Comparison of ENCODE assay signal across 8 cellular contexts in the genomic region with DNA sequence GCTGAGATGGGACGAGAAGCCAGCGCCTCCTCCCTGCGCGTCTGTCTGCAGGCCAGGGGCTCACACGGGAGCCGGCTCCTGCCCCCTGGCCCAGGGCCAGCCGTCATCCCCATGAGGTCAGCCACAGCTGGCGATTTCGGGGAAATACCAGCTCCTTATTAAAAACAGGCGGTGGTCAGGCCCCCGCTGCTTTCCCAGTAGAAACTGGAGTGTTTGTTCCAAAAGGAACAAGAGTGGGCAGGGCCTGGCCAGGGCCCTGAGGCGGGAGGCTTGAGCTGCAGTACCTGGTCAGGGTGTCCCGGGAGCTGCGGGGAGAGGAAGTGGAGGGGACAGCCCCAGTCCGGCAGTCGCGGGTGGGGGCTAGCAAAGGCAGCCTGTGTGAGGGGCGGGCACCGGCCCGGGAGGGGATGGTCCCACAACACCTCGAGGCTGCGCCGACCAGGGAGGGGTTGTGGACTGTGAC. TPM values are rescaled to one million over a fixed set of nuclear protein-coding genes. Genes with fewer than 3 reads are reported as not detected.
DNase-seq lines count a peak whose midpoint lies in the region; ATAC-seq lines count a peak whose summit lies in the region.

No MANE protein-coding gene starts in this region.

- no peaks in the 10 kb centered on the region for H3K36me3 Mint-ChIP-seq in stimulated activated naive CD8-positive, alpha-beta T cell treated with anti-CD3 and anti-CD28 coated beads, Interleukin-15, Interleukin-2, amounts not matched to agents 100 ng/mL and 50 ng/mL, for 24 hours (ENCODE audit: low read depth)
- peaks cover 4% of the 10 kb centered on the region for H3K36me3 Mint-ChIP-seq in activated T-helper 2 cell treated with anti-CD3 and anti-CD28 coated beads, Interferon-gamma antibody, Interleukin-2, Interleukin-4, amounts not matched to agents 10 μg/mL and 5 μg/mL and 100 μg/mL, durations not matched to agents 14 hours and 24 hours and 36 hours (ENCODE audit: low read depth)

- no peak for DNase-seq in stimulated activated naive CD8-positive, alpha-beta T cell treated with anti-CD3 and anti-CD28 coated beads, Interleukin-15, Interleukin-2, amounts not matched to agents 100 U/mL and 50 U/mL, for 24 hours
- no peak for DNase-seq in activated T-helper 2 cell treated with anti-CD3 and anti-CD28 coated beads, Interferon-gamma antibody, Interleukin-2, Interleukin-4, amounts not matched to agents 10 μg/mL and 5 μg/mL and 100 μg/mL, durations not matched to agents 14 hours and 24 hours and 36 hours (ENCODE audit: low spot score)
- DNase-seq in left cardiac atrium: peak; percentile 73
- DNase-seq in posterior vena cava (ENCODE audit: low spot score): peak; percentile 88

- peaks cover 7% of the 10 kb centered on the region for H3K4me1 Mint-ChIP-seq in stimulated activated naive CD8-positive, alpha-beta T cell treated with anti-CD3 and anti-CD28 coated beads, Interleukin-15, Interleukin-2, amounts not matched to agents 100 ng/mL and 50 ng/mL, for 24 hours (ENCODE audit: low read depth)
- no peaks in the 10 kb centered on the region for H3K4me1 Mint-ChIP-seq in activated T-helper 2 cell treated with anti-CD3 and anti-CD28 coated beads, Interferon-gamma antibody, Interleukin-2, Interleukin-4, amounts not matched to agents 10 μg/mL and 5 μg/mL and 100 μg/mL, durations not matched to agents 14 hours and 24 hours and 36 hours (ENCODE audit: low read depth)

- H3K27ac Mint-ChIP-seq in stimulated activated naive CD8-positive, alpha-beta T cell treated with anti-CD3 and anti-CD28 coated beads, Interleukin-15, Interleukin-2, amounts not matched to agents 100 ng/mL and 50 ng/mL, for 24 hours: peak overlapping the region; percentile 73
- no peak overlapping the region for H3K27ac Mint-ChIP-seq in activated T-helper 2 cell treated with anti-CD3 and anti-CD28 coated beads, Interferon-gamma antibody, Interleukin-2, Interleukin-4, amounts not matched to agents 10 μg/mL and 5 μg/mL and 100 μg/mL, durations not matched to agents 14 hours and 24 hours and 36 hours

- H3K4me3 Mint-ChIP-seq in stimulated activated naive CD8-positive, alpha-beta T cell treated with anti-CD3 and anti-CD28 coated beads, Interleukin-15, Interleukin-2, amounts not matched to agents 100 ng/mL and 50 ng/mL, for 24 hours: peak overlapping the region; percentile 72
- H3K4me3 Mint-ChIP-seq in activated T-helper 2 cell treated with anti-CD3 and anti-CD28 coated beads, Interferon-gamma antibody, Interleukin-2, Interleukin-4, amounts not matched to agents 10 μg/mL and 5 μg/mL and 100 μg/mL, durations not matched to agents 14 hours and 24 hours and 36 hours (ENCODE audit: low read depth): peak overlapping the region; percentile 54

- no peaks in the 10 kb centered on the region for H3K27me3 Mint-ChIP-seq in stimulated activated naive CD8-positive, alpha-beta T cell treated with anti-CD3 and anti-CD28 coated beads, Interleukin-15, Interleukin-2, amounts not matched to agents 100 ng/mL and 50 ng/mL, for 24 hours
- peaks cover 22% of the 10 kb centered on the region for H3K27me3 Mint-ChIP-seq in activated T-helper 2 cell treated with anti-CD3 and anti-CD28 coated beads, Interferon-gamma antibody, Interleukin-2, Interleukin-4, amounts not matched to agents 10 μg/mL and 5 μg/mL and 100 μg/mL, durations not matched to agents 14 hours and 24 hours and 36 hours (ENCODE audit: low read depth)

- peaks cover 6% of the 10 kb centered on the region for H3K9me3 Mint-ChIP-seq in stimulated activated naive CD8-positive, alpha-beta T cell treated with anti-CD3 and anti-CD28 coated beads, Interleukin-15, Interleukin-2, amounts not matched to agents 100 ng/mL and 50 ng/mL, for 24 hours
- peaks cover 14% of the 10 kb centered on the region for H3K9me3 Mint-ChIP-seq in activated T-helper 2 cell treated with anti-CD3 and anti-CD28 coated beads, Interferon-gamma antibody, Interleukin-2, Interleukin-4, amounts not matched to agents 10 μg/mL and 5 μg/mL and 100 μg/mL, durations not matched to agents 14 hours and 24 hours and 36 hours

- no peak for ATAC-seq in stimulated activated naive CD8-positive, alpha-beta T cell treated with anti-CD3 and anti-CD28 coated beads, Interleukin-15, Interleukin-2, amounts not matched to agents 100 U/mL and 50 U/mL, for 24 hours
- peak; percentile 45 for ATAC-seq in HG03159 (IDR thresholded peaks at IDR 0.05; ENCODE audit: unreplicated experiment)
- ATAC-seq in left cardiac atrium: peak; percentile 70 to 73
- ATAC-seq in HG03457 (IDR thresholded peaks at IDR 0.05; ENCODE audit: unreplicated experiment): no peak
- ATAC-seq in HG03108 (IDR thresholded peaks at IDR 0.05; ENCODE audit: unreplicated experiment): no peak

- intact Hi-C loops in activated T-helper 2 cell treated with anti-CD3 and anti-CD28 coated beads, Interferon-gamma antibody, Interleukin-2, Interleukin-4, amounts not matched to agents 10 μg/mL and 5 μg/mL and 100 μg/mL, durations not matched to agents 14 hours and 24 hours and 36 hours (cut with micrococcal nuclease): no loop called here
- intact Hi-C loops in left cardiac atrium (cut with DNase I): loop anchor here in 1 of 2 donors (5.0 to 10.0 kb wide), 2 partner anchors 47 to 141 kb away; a partner anchor contains a TSS
- intact Hi-C loops in posterior vena cava (cut with DNase I): no loop called here

RNA-seq across cellular contexts. Expression of a gene that starts 17.8 kb away (rescaled TPM):
- not detected in 2 replicates for total RNA-seq in activated T-helper 2 cell treated with anti-CD3 and anti-CD28 coated beads, Interferon-gamma antibody, Interleukin-2, Interleukin-4, amounts not matched to agents 10 μg/mL and 5 μg/mL and 100 μg/mL, durations not matched to agents 14 hours and 24 hours and 36 hours
- 100 to 1,000 TPM; 157 to 557 TPM for total RNA-seq in left cardiac atrium
- total RNA-seq in posterior vena cava: 1 to 10 TPM; 3.2 to 5.9 TPM

RNA-seq across cellular contexts. Expression of a gene that starts 32.1 kb away (rescaled TPM):
- not detected in 2 replicates for total RNA-seq in activated T-helper 2 cell treated with anti-CD3 and anti-CD28 coated beads, Interferon-gamma antibody, Interleukin-2, Interleukin-4, amounts not matched to agents 10 μg/mL and 5 μg/mL and 100 μg/mL, durations not matched to agents 14 hours and 24 hours and 36 hours
- total RNA-seq in left cardiac atrium: 10 to 100 TPM in 1 of 2 donors, 1 to 10 TPM in 1; 5.4 to 10.0 TPM
- total RNA-seq in posterior vena cava: 10 to 100 TPM in 1 of 2 donors, 1 to 10 TPM in 1; 5.8 to 17.9 TPM

Comparison
In these comparisons a context has a peak if more than half of its experiments do, and no peak if none do; other contexts are left out.
1. ATAC-seq: peak in HG03159 (single experiment) and left cardiac atrium (2 of 2); none in stimulated activated naive CD8-positive, alpha-beta T cell treated with anti-CD3 and anti-CD28 coated beads, Interleukin-15, Interleukin-2, amounts not matched to agents 100 U/mL and 50 U/mL, for 24 hours (single experiment), HG03457 (single experiment) and HG03108 (single experiment).
2. DNase-seq: peak in left cardiac atrium (single experiment) and posterior vena cava (single experiment); none in stimulated activated naive CD8-positive, alpha-beta T cell treated with anti-CD3 and anti-CD28 coated beads, Interleukin-15, Interleukin-2, amounts not matched to agents 100 U/mL and 50 U/mL, for 24 hours (single experiment) and activated T-helper 2 cell treated with anti-CD3 and anti-CD28 coated beads, Interferon-gamma antibody, Interleukin-2, Interleukin-4, amounts not matched to agents 10 μg/mL and 5 μg/mL and 100 μg/mL, durations not matched to agents 14 hours and 24 hours and 36 hours (single experiment).
3. RNA of a gene that starts 17.8 kb away (total RNA-seq): 157 to 557 TPM in left cardiac atrium; 3.2 to 5.9 TPM in posterior vena cava and not detected in activated T-helper 2 cell treated with anti-CD3 and anti-CD28 coated beads, Interferon-gamma antibody, Interleukin-2, Interleukin-4, amounts not matched to agents 10 μg/mL and 5 μg/mL and 100 μg/mL, durations not matched to agents 14 hours and 24 hours and 36 hours; every median in the first group is over 10 times any median in the second.